In genomic region chr15:100863406-100864198, GRCh38 we compare ENCODE assay signal across 1 cellular context.
TF ChIP-seq lines count a peak whose summit lies in the region.

No MANE protein-coding gene starts in this region.

TF ChIP-seq in H1, 55 proteins besides CTCF, POLR2A, EP300 and RAD21:
- TF ChIP-seq KDM5A (IDR thresholded peaks at IDR 0.05; ENCODE audit: low read length) (no peak), TCF12 (IDR thresholded peaks at IDR 0.05; ENCODE audit: low read depth, low read length) (no peak), RNF2 (IDR thresholded peaks at IDR 0.05; ENCODE audit: borderline replicate concordance, low read depth, low read length, missing control alignments, poor library complexity, severe bottlenecking) (no peak)
